Comparison of ENCODE assay signal across 23 cellular contexts in the genomic region with DNA sequence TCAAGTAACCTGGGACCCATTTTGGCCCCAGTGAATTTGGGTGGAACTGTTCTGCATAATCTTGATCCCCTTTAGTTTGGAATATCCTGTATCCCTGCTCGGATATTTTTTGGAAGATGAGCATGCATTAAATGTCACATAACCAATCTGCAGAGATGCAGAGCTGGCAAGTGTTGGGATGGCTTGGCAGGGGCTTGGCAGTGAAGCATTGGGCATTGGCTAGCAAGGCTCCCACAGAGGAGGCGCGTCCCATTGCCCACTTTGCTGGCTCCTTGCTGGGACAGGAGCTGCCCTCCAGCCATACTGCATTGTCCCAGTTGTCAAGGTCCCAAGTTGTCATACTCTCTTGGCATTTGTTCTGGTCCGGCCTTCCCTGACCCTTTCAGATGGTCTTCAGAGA. TPM values are rescaled to one million over a fixed set of nuclear protein-coding genes. Genes with fewer than 3 reads are reported as not detected.
"Had no signal": no experiment of that assay in that cellular context is flagged by ENCODE, and none has a peak within 500 bp of the region (broad histone marks: within the 10 kb centered on the region; RNA-seq: fewer than 3 reads in every experiment).

No MANE protein-coding gene starts in this region.

- H2AFZ ChIP-seq: neural progenitor cell had no signal

- H3K27ac Mint-ChIP-seq: effector memory CD8-positive, alpha-beta T cell; mesothelial cell of epicardium; natural killer cell treated with Interleukin-12 subunit alpha and Interleukin-12 subunit beta and Interleukin-15 and Interleukin-18, amount 100 ng/mL, for 72 hours; neural progenitor cell had no signal

- H3K27me3 ChIP-seq: neural progenitor cell, right atrium auricular region, stomach, thyroid gland, vagina had no signal

- H3K9me3 ChIP-seq: mucosa of descending colon, prostate gland, right atrium auricular region, stomach, thyroid gland, vagina had no signal

- H3K4me3 Mint-ChIP-seq: effector memory CD8-positive, alpha-beta T cell; mesothelial cell of epicardium; naive B cell; natural killer cell treated with Interleukin-12 subunit alpha and Interleukin-12 subunit beta and Interleukin-15 and Interleukin-18, amount 100 ng/mL, for 72 hours; neural progenitor cell had no signal

- H3K4me3 ChIP-seq: lung, mucosa of descending colon, neural progenitor cell, prostate gland, right atrium auricular region, smooth muscle cell, stomach, thyroid gland, vagina had no signal

- H3K9ac ChIP-seq: neural progenitor cell had no signal

- H3K4me2 ChIP-seq: neural progenitor cell, smooth muscle cell had no signal

- DNase-seq: cortex of kidney; effector memory CD8-positive, alpha-beta T cell; head of caudate nucleus; kidney; mesenchymal stem cell; mucosa of descending colon; naive B cell; stimulated activated CD4-positive, alpha-beta T cell treated with anti-CD3 and anti-CD28 coated beads, Interleukin-12 subunit alpha, Interleukin-12 subunit beta, amount 100 ng/mL, for 4 hours; stimulated activated CD4-positive, alpha-beta T cell treated with anti-CD3 and anti-CD28 coated beads, Interleukin-1b, Interleukin-23, amount 100 ng/mL, for 48 hours; stimulated activated CD4-positive, alpha-beta T cell treated with anti-CD3 and anti-CD28 coated beads, Interleukin-4, amount 100 ng/mL, for 1 hour; stimulated activated CD8-positive, alpha-beta memory T cell treated with anti-CD3 and anti-CD28 coated beads, Interleukin-4, amount 100 ng/mL, for 48 hours; stimulated activated naive CD4-positive, alpha-beta T cell treated with Interleukin-2 at 50 U/mL for 16 hours; stomach; thyroid gland; trophoblast cell had no signal

- H3K27ac ChIP-seq: neural progenitor cell, prostate gland, right atrium auricular region, vagina had no signal

- H3K4me1 ChIP-seq: prostate gland had no signal

- H3K9me3 Mint-ChIP-seq: effector memory CD8-positive, alpha-beta T cell; mesothelial cell of epicardium; naive B cell; natural killer cell treated with Interleukin-12 subunit alpha and Interleukin-12 subunit beta and Interleukin-15 and Interleukin-18, amount 100 ng/mL, for 72 hours; neural progenitor cell had no signal

- H3K36me3 ChIP-seq: neural progenitor cell, prostate gland, right atrium auricular region, stomach, thyroid gland, vagina had no signal

- H3K36me3 Mint-ChIP-seq: mesothelial cell of epicardium; naive B cell; natural killer cell treated with Interleukin-12 subunit alpha and Interleukin-12 subunit beta and Interleukin-15 and Interleukin-18, amount 100 ng/mL, for 72 hours; neural progenitor cell had no signal

RNA-seq across cellular contexts. Expression of a gene that starts 29.9 kb away (rescaled TPM):
- total RNA-seq: natural killer cell treated with Interleukin-12 subunit alpha and Interleukin-12 subunit beta and Interleukin-15 and Interleukin-18, amount 100 ng/mL, for 72 hours had no signal
